In the genomic region with DNA sequence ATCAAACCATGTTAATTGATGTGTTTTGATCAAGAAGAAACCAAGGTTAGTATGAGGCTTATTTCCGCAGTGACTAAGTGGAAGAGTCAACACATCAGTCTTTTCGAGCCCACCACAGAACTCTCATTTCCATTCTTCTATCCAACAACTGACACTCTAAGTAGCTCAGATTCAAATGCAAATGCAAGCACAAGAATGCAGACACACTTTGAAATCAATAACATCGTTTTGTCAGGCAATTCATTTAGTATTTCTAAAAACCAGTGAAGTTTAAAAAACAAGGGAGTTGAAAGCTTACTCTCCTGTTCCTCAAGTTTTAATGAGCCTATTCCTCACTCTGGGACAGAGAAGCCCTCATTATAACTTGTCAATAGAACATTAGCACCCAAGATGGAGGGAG, we compare ENCODE assay signal across 20 cellular contexts.
A peak's percentile ranks its signal among the peaks of the same experiment; 100 is the strongest.
DNase-seq lines count a peak whose midpoint lies in the region; ATAC-seq, FAIRE-seq and TF ChIP-seq lines count a peak whose summit lies in the region.
"Had no signal": no experiment of that assay in that cellular context is flagged by ENCODE, and none has a peak within 500 bp of the region (broad histone marks: within the 10 kb centered on the region; RNA-seq: fewer than 3 reads in every experiment).

No MANE protein-coding gene starts in this region.

- peak overlapping the region; percentile 35; the same call in 1 of the 2 replicates for H3K4me2 ChIP-seq in GM23338
- H3K4me2 ChIP-seq in astrocyte (ENCODE audit: low read length): no peak overlapping the region
- H3K4me2 ChIP-seq in neuronal stem cell (ENCODE audit: insufficient read depth, low read length, poor library complexity, severe bottlenecking): no peak overlapping the region

- H3K9me2 ChIP-seq in GM23338 (ENCODE audit: insufficient read depth): no peaks in the 10 kb centered on the region

- H3K4ac ChIP-seq in neuronal stem cell (ENCODE audit: low read length): no peak overlapping the region

- H3K9me3 ChIP-seq in HUES6 (ENCODE audit: control insufficient read depth, insufficient read depth, low read depth, low read length): no peaks in the 10 kb centered on the region
- H3K9me3 ChIP-seq in astrocyte (ENCODE audit: insufficient read depth, low read depth, low read length): no peaks in the 10 kb centered on the region
- no peaks in the 10 kb centered on the region for H3K9me3 ChIP-seq in neuronal stem cell (replicated peaks in 1 of 2; ENCODE audit: control insufficient read depth in 2 of 2, insufficient read depth in 1 of 2, low read depth in 1 of 2, low read length in 2 of 2)
- H3K9me3 ChIP-seq in prostate gland: no peaks in the 10 kb centered on the region
- H3K9me3 ChIP-seq: Caco-2 had no signal

- WGBS in neuronal stem cell (ENCODE audit: extremely low coverage in 2 of 2, insufficient read length in 2 of 2, insufficient replicate concordance in 1 of 2), 2 donors: no CpG with 5 or more reads among the region's 3 CpGs
- 72% methylated on average over 3 of the region's 3 CpGs for WGBS in prostate gland

- no peaks in the 10 kb centered on the region for H3K9me3 Mint-ChIP-seq in GM23338
- no peaks in the 10 kb centered on the region for H3K9me3 Mint-ChIP-seq in astrocyte (ENCODE audit: unreplicated experiment)
- H3K9me3 Mint-ChIP-seq: CD4-positive, alpha-beta T cell; IgD-negative memory B cell had no signal

- H2BK12ac ChIP-seq in neuronal stem cell (ENCODE audit: low read length): no peak overlapping the region

- H3K14ac ChIP-seq in neuronal stem cell (ENCODE audit: low read length): no peak overlapping the region

- H3K9ac ChIP-seq in HUES6 (ENCODE audit: low read length) (no peak overlapping the region), astrocyte (ENCODE audit: low read length) (no peak overlapping the region), neuronal stem cell (ENCODE audit: low read depth, low read length, poor library complexity) (no peak overlapping the region)

- H3K27me3 Mint-ChIP-seq in GM23338 (ENCODE audit: insufficient read depth, low read depth, poor library complexity) (peaks cover 5% of the 10 kb centered on the region), astrocyte (ENCODE audit: low read depth, unreplicated experiment) (peaks cover 7% of the 10 kb centered on the region)
- H3K27me3 Mint-ChIP-seq: CD4-positive, alpha-beta T cell; IgD-negative memory B cell had no signal

- H3K4me3 Mint-ChIP-seq in GM23338 (no peak overlapping the region), astrocyte (ENCODE audit: unreplicated experiment) (no peak overlapping the region)
- H3K4me3 Mint-ChIP-seq: CD4-positive, alpha-beta T cell had no signal

- ATAC-seq in GM23338: no peak
- ATAC-seq: HepG2 had no signal

- no peaks in the 10 kb centered on the region for H3F3A ChIP-seq in GM23338 (replicated peaks; ENCODE audit: low read depth)

- TF ChIP-seq POLR2A in prostate gland (IDR thresholded peaks at IDR 0.05): no peak

- H3K23ac ChIP-seq in neuronal stem cell (ENCODE audit: low read depth, low read length, poor library complexity): no peak overlapping the region

- H3K36me3 ChIP-seq in GM23338 (ENCODE audit: insufficient read depth): no peaks in the 10 kb centered on the region
- H3K36me3 ChIP-seq in HUES6 (ENCODE audit: control insufficient read depth, insufficient read depth, low read length): no peaks in the 10 kb centered on the region
- no peaks in the 10 kb centered on the region for H3K36me3 ChIP-seq in astrocyte (ENCODE audit: insufficient read depth, low read length)
- H3K36me3 ChIP-seq in neuronal stem cell (replicated peaks in 1 of 2; ENCODE audit: control insufficient read depth in 2 of 2, insufficient read depth in 2 of 2, low read length in 2 of 2): no peaks in the 10 kb centered on the region
- H3K36me3 ChIP-seq in prostate gland: no peaks in the 10 kb centered on the region

- no peaks in the 10 kb centered on the region for H4K20me1 ChIP-seq in GM23338 (replicated peaks; ENCODE audit: insufficient read depth)
- H4K20me1 ChIP-seq in astrocyte (ENCODE audit: insufficient read depth, low read length): no peaks in the 10 kb centered on the region

- DNase-seq in GM23338 (ENCODE audit: low spot score): no peak
- no peak for DNase-seq in astrocyte (ENCODE audit: low read depth)
- DNase-seq in neuronal stem cell (ENCODE audit: low spot score): no peak
- no peak for DNase-seq in activated CD4-positive, CD25-positive, alpha-beta regulatory T cell treated with anti-CD3 and anti-CD28 coated beads, Interleukin-2, amount 50 U/mL, for 72 hours
- DNase-seq in activated effector memory CD4-positive, alpha-beta T cell treated with anti-CD3 and anti-CD28 coated beads, Interleukin-2, amount 50 U/mL, for 16 hours: no peak
- no peak for DNase-seq in prostate gland (ENCODE audit: low spot score)
- DNase-seq: 8988T; ACHN; Caco-2; CD4-positive, alpha-beta T cell; GOT3; H7 had no signal

- intact Hi-C loops in prostate gland (cut with DNase I): no loop called here

- no peak overlapping the region for H2BK120ac ChIP-seq in neuronal stem cell (ENCODE audit: low read depth, low read length)

- H3K4me3 ChIP-seq in GM23338: no peak overlapping the region
- H3K4me3 ChIP-seq in HUES6 (ENCODE audit: low read depth, low read length): no peak overlapping the region
- H3K4me3 ChIP-seq in astrocyte (ENCODE audit: insufficient read depth, low read depth, low read length): no peak overlapping the region
- H3K4me3 ChIP-seq in neuronal stem cell (ENCODE audit: low read length in 2 of 2): no peak overlapping the region
- H3K4me3 ChIP-seq in prostate gland: no peak overlapping the region

- no peak overlapping the region for H3K27ac ChIP-seq in GM23338 (ENCODE audit: low read depth)
- peak overlapping the region; percentile 24; the same call in 1 of the 2 replicates for H3K27ac ChIP-seq in HUES6 (ENCODE audit: low read depth, low read length)
- no peak overlapping the region for H3K27ac ChIP-seq in astrocyte (ENCODE audit: low read depth, low read length)
- H3K27ac ChIP-seq in neuronal stem cell (replicated peaks; ENCODE audit: low read length): no peak overlapping the region
- H3K27ac ChIP-seq in prostate gland: no peak overlapping the region
- H3K27ac ChIP-seq: C4-2B had no signal

- TF ChIP-seq CTCF in GM23338 (conservative IDR thresholded peaks at IDR 0.05; ENCODE audit: low read depth in 2 of 2) (no peak), astrocyte (IDR thresholded peaks at IDR 0.05; ENCODE audit: insufficient read depth, low read depth, low read length) (no peak), prostate gland (IDR thresholded peaks at IDR 0.05) (no peak)

- H3K4me1 ChIP-seq in GM23338 (ENCODE audit: insufficient read depth) (peaks cover 15% of the 10 kb centered on the region), HUES6 (ENCODE audit: control insufficient read depth, insufficient read depth, low read length) (peaks cover 40% of the 10 kb centered on the region), astrocyte (ENCODE audit: insufficient read depth, low read length) (no peaks in the 10 kb centered on the region), neuronal stem cell (ENCODE audit: control insufficient read depth in 2 of 2, insufficient read depth in 1 of 2, low read depth in 1 of 2, low read length in 2 of 2) (peaks cover 5 to 10% of the 10 kb centered on the region in 2 donors), prostate gland (replicated peaks) (no peaks in the 10 kb centered on the region)
- H3K4me1 ChIP-seq: Caco-2 had no signal

- no peak overlapping the region for H4K91ac ChIP-seq in neuronal stem cell (ENCODE audit: low read depth, low read length, poor library complexity)

- no peak overlapping the region; the same call in 1 of the 2 replicates for H3K27ac Mint-ChIP-seq in GM23338
- no peak overlapping the region for H3K27ac Mint-ChIP-seq in astrocyte (ENCODE audit: unreplicated experiment)
- H3K27ac Mint-ChIP-seq: CD4-positive, alpha-beta T cell; IgD-negative memory B cell had no signal

- no peak overlapping the region for H2AK5ac ChIP-seq in neuronal stem cell (ENCODE audit: low read depth, low read length)

- H3K4me1 Mint-ChIP-seq in GM23338 (peaks cover 22% of the 10 kb centered on the region), astrocyte (ENCODE audit: low read depth, unreplicated experiment) (no peaks in the 10 kb centered on the region)
- H3K4me1 Mint-ChIP-seq: IgD-negative memory B cell had no signal

- H3K27me3 ChIP-seq in GM23338 (ENCODE audit: insufficient read depth): no peaks in the 10 kb centered on the region
- H3K27me3 ChIP-seq in HUES6 (ENCODE audit: control insufficient read depth, insufficient read depth, low read length): no peaks in the 10 kb centered on the region; the same call in 1 of the 2 replicates
- no peaks in the 10 kb centered on the region for H3K27me3 ChIP-seq in astrocyte (ENCODE audit: insufficient read depth, low read length)
- no peaks in the 10 kb centered on the region for H3K27me3 ChIP-seq in neuronal stem cell (ENCODE audit: control insufficient read depth in 3 of 3, insufficient read depth in 3 of 3, low read depth in 1 of 3, low read length in 3 of 3)
- no peaks in the 10 kb centered on the region for H3K27me3 ChIP-seq in prostate gland (replicated peaks; ENCODE audit: insufficient read depth)

- no peak overlapping the region for H4K8ac ChIP-seq in neuronal stem cell (ENCODE audit: low read depth, low read length)

- H3K18ac ChIP-seq in neuronal stem cell (ENCODE audit: low read length): no peak overlapping the region

- peak; percentile 5 for FAIRE-seq in astrocyte (lab: Jason Lieb, UNC)
- FAIRE-seq: D721Med, G401.6, GM12891, GM18507, HepG2 had no signal

- H2AFZ ChIP-seq in GM23338 (no peak overlapping the region), astrocyte (ENCODE audit: low read depth, low read length) (no peak overlapping the region), neuronal stem cell (ENCODE audit: low read length) (peak overlapping the region; percentile 65)

- H3K36me3 Mint-ChIP-seq in GM23338 (ENCODE audit: low read depth): no peaks in the 10 kb centered on the region
- H3K36me3 Mint-ChIP-seq in astrocyte (ENCODE audit: low read depth, unreplicated experiment): no peaks in the 10 kb centered on the region
- H3K36me3 Mint-ChIP-seq: IgD-negative memory B cell had no signal

- H3K79me2 ChIP-seq in GM23338 (replicated peaks; ENCODE audit: insufficient read depth) (no peaks in the 10 kb centered on the region), astrocyte (ENCODE audit: insufficient read depth, low read length) (no peaks in the 10 kb centered on the region)

- H2BK15ac ChIP-seq in neuronal stem cell (ENCODE audit: low read length): no peak overlapping the region

- no peak overlapping the region for H2BK5ac ChIP-seq in neuronal stem cell (ENCODE audit: low read length)

- H3K79me1 ChIP-seq in neuronal stem cell (ENCODE audit: low read depth, low read length): no peaks in the 10 kb centered on the region

TF ChIP-seq in GM23338, 12 proteins besides CTCF, POLR2A, EP300 and RAD21 (continues in another document):
- no peak for TF ChIP-seq POLR2AphosphoS5 (IDR thresholded peaks at IDR 0.05; ENCODE audit: low read depth)
- no peak for TF ChIP-seq ZNF114 (CRISPR knock-in tag; IDR thresholded peaks at IDR 0.05)
- TF ChIP-seq CREB1 (CRISPR knock-in tag; IDR thresholded peaks at IDR 0.05; ENCODE audit: low read depth): no peak
- no peak for TF ChIP-seq ZNF331 (CRISPR knock-in tag; IDR thresholded peaks at IDR 0.05; ENCODE audit: low read depth)
- TF ChIP-seq EZH2 (IDR thresholded peaks at IDR 0.05; ENCODE audit: low read depth, unreplicated experiment): no peak
- TF ChIP-seq NANOG (IDR thresholded peaks at IDR 0.05; ENCODE audit: borderline replicate concordance): no peak
